In genomic region chr7:48424731-48425130, GRCh38 we compare ENCODE assay signal across 8 cellular contexts.
DNase-seq lines count a peak whose midpoint lies in the region; ATAC-seq and TF ChIP-seq lines count a peak whose summit lies in the region.

No MANE protein-coding gene starts in this region.

- no peak for TF ChIP-seq POLR2A in tibial nerve (IDR thresholded peaks at IDR 0.05)

- H3K4me3 ChIP-seq in H7 (ENCODE audit: insufficient read depth, low read depth, low read length) (no peak overlapping the region), tibial nerve (no peak overlapping the region)

- no peaks in the 10 kb centered on the region for H3K36me3 ChIP-seq in H7 (replicated peaks; ENCODE audit: control insufficient read depth, insufficient read depth, low read length)
- H3K36me3 ChIP-seq in tibial nerve, result no peaks in the 10 kb centered on the region

- WGBS in tibial nerve, 2 donors, result 32 to 61% methylated on average over 3 of the region's 3 CpGs

- TF ChIP-seq EP300 in tibial nerve (IDR thresholded peaks at IDR 0.05), result no peak

- no peaks in the 10 kb centered on the region for H3K4me1 ChIP-seq in tibial nerve

- ATAC-seq in HG02938 (IDR thresholded peaks at IDR 0.05; ENCODE audit: unreplicated experiment) (no peak), GM19023 (IDR thresholded peaks at IDR 0.05; ENCODE audit: unreplicated experiment) (no peak)

- no peaks in the 10 kb centered on the region for H3K27me3 ChIP-seq in H7 (ENCODE audit: control insufficient read depth, insufficient read depth, low read length)
- H3K27me3 ChIP-seq in tibial nerve, result no peaks in the 10 kb centered on the region

- no peak overlapping the region for H3K27ac ChIP-seq in tibial nerve

- H3K9me3 ChIP-seq in tibial nerve, result no peaks in the 10 kb centered on the region

- TF ChIP-seq CTCF in tibial nerve (IDR thresholded peaks at IDR 0.05), result no peak

- DNase-seq in DMS153 (lab: John Stamatoyannopoulos, UW) (peak; percentile 35), H7 (peak; percentile 48), NOMO-1 treated with DMSO at 0.1 percent for 48 hours (lab: John Stamatoyannopoulos, UW; ENCODE audit: unreplicated experiment) (peak; percentile 46), foreskin melanocyte (peak; percentile 1), NCI-H146 treated with DMSO at 0.1 percent for 48 hours (lab: John Stamatoyannopoulos, UW; ENCODE audit: unreplicated experiment) (no peak), tibial nerve (ENCODE audit: low spot score in 2 of 2) (no peak)

Comparison
In these comparisons a context has a peak if more than half of its experiments do, and no peak if none do; other contexts are left out.
1. DNase-seq: peak in DMS153 (single experiment), H7 (single experiment), NOMO-1 treated with DMSO at 0.1 percent for 48 hours (single experiment) and foreskin melanocyte (single experiment); none in NCI-H146 treated with DMSO at 0.1 percent for 48 hours (single experiment) and tibial nerve (0 of 2).